In genomic region chr17:15263680-15264079, GRCh38 we compare ENCODE assay signal across 11 cellular contexts. TPM values are rescaled to one million over a fixed set of nuclear protein-coding genes. Genes with fewer than 3 reads are reported as not detected.
DNase-seq lines count a peak whose midpoint lies in the region; TF ChIP-seq lines count a peak whose summit lies in the region.
"Had no signal": no experiment of that assay in that cellular context is flagged by ENCODE, and none has a peak within 500 bp of the region (broad histone marks: within the 10 kb centered on the region; RNA-seq: fewer than 3 reads in every experiment).

No MANE protein-coding gene starts in this region.

- H3K9me3 ChIP-seq in adrenal gland (replicated peaks in 1 of 3): no peaks in the 10 kb centered on the region
- H3K9me3 ChIP-seq in iPS-15b (ENCODE audit: control insufficient read depth, insufficient read depth, low read length): no peaks in the 10 kb centered on the region
- H3K9me3 ChIP-seq in MG63: no peaks in the 10 kb centered on the region
- H3K9me3 ChIP-seq: BLaER1 had no signal

- no peak for TF ChIP-seq POLR2A in adrenal gland (IDR thresholded peaks at IDR 0.05)

- no peaks in the 10 kb centered on the region for H3K27me3 ChIP-seq in adrenal gland
- H3K27me3 ChIP-seq in iPS-15b (ENCODE audit: control insufficient read depth, insufficient read depth, low read length): peaks cover 72% of the 10 kb centered on the region
- no peaks in the 10 kb centered on the region for H3K27me3 ChIP-seq in MG63

- intact Hi-C loops in adrenal gland (cut with DNase I): loop anchor here (5.0 kb wide), 1 partner anchor 239 kb away; no protein-coding TSS in a partner anchor

- H3K36me3 ChIP-seq in adrenal gland (replicated peaks in 1 of 2): no peaks in the 10 kb centered on the region
- no peaks in the 10 kb centered on the region for H3K36me3 ChIP-seq in iPS-15b (ENCODE audit: control insufficient read depth, insufficient read depth, low read length)
- H3K36me3 ChIP-seq in MG63: no peaks in the 10 kb centered on the region; the same call in 1 of the 2 replicates
- H3K36me3 ChIP-seq: BLaER1 had no signal

- H3K4me3 ChIP-seq in AG09309 (ENCODE audit: control insufficient read depth, low read depth, low read length): peak overlapping the region; percentile 71
- H3K4me3 ChIP-seq in adrenal gland: peak overlapping the region in 1 of 4 donors; percentile 72
- peak overlapping the region; percentile 90 for H3K4me3 ChIP-seq in iPS-15b (ENCODE audit: low read depth, low read length)
- H3K4me3 ChIP-seq in retinal pigment epithelial cell (ENCODE audit: low read length): peak overlapping the region; percentile 81
- H3K4me3 ChIP-seq in MG63: no peak overlapping the region
- H3K4me3 ChIP-seq: BLaER1 had no signal

- H3K4me1 ChIP-seq in adrenal gland (replicated peaks in 1 of 2) (peaks cover 7 to 29% of the 10 kb centered on the region in 2 donors), iPS-15b (ENCODE audit: control insufficient read depth, insufficient read depth, low read length) (peaks cover 3% of the 10 kb centered on the region)

- TF ChIP-seq CTCF in AG09309 (IDR thresholded peaks at IDR 0.05; ENCODE audit: control insufficient read depth, insufficient read depth, low read depth, low read length, missing control alignments) (no peak), adrenal gland (IDR thresholded peaks at IDR 0.05) (no peak), retinal pigment epithelial cell (conservative IDR thresholded peaks at IDR 0.05; ENCODE audit: low read depth, low read length) (no peak)

- no peak for DNase-seq in AG09309 (ENCODE audit: low read depth)
- no peak for DNase-seq in adrenal gland
- no peak for DNase-seq in retinal pigment epithelial cell (ENCODE audit: low read depth)
- DNase-seq in NCI-H510A (lab: John Stamatoyannopoulos, UW): no peak
- no peak for DNase-seq in activated CD4-positive, alpha-beta T cell treated with anti-CD3 and anti-CD28 coated beads, Interleukin-2, amount 50 U/mL, for 4 hours
- no peak for DNase-seq in MG63
- no peak for DNase-seq in stimulated activated CD4-positive, alpha-beta T cell treated with anti-CD3 and anti-CD28 coated beads, Interleukin-1b, Interleukin-23, amount 100 ng/mL, for 48 hours
- DNase-seq: Kasumi-1, NCI-H2171 had no signal

- WGBS in adrenal gland, 4 donors: 49 to 53% (median 52%) methylated on average over 3 of the region's 3 CpGs

- H3K27ac ChIP-seq in adrenal gland: peak overlapping the region in 3 of 5 donors; percentile 89 to 97 (median 96)
- H3K27ac ChIP-seq: BLaER1 had no signal

- H3K9ac ChIP-seq in iPS-15b (ENCODE audit: low read depth, low read length): no peak overlapping the region
- H3K9ac ChIP-seq: BLaER1 had no signal

RNA-seq across cellular contexts. Expression of gene PMP22, which starts 1.4 kb away (rescaled TPM):
- total RNA-seq in adrenal gland: 100 to 1,000 TPM in 2 of 8 donors, 10 to 100 TPM in 6; 35.7 to 142 (median 91.7) TPM
- polyA plus RNA-seq in adrenal gland: 10 to 100 TPM; 17.1 to 54.1 (median 45.6) TPM
- 1.4 and 8.9 TPM in 2 replicates for total RNA-seq in MG63 (2014; rRNA removed; shearing (Covaris generic); ENCODE audit: low replicate concordance)
